ENCODE assay signal across 15 cellular contexts in genomic region chr14:22429546-22429945, GRCh38.
"Had no signal": no experiment of that assay in that cellular context is flagged by ENCODE, and none has a peak within 500 bp of the region (broad histone marks: within the 10 kb centered on the region; RNA-seq: fewer than 3 reads in every experiment).

No MANE protein-coding gene starts in this region.

- H3K36me3 ChIP-seq: stomach, tibial nerve had no signal

- H3K27me3 Mint-ChIP-seq: dendritic cell treated with granulocyte-macrophage colony-stimulating factor and Interleukin-4, amounts not matched to agents 40 ng/mL and 50 ng/mL, for 4 days; effector memory CD8-positive, alpha-beta T cell had no signal

- H3K27ac ChIP-seq: body of pancreas, tibial nerve had no signal

- H3K4me3 Mint-ChIP-seq: dendritic cell treated with granulocyte-macrophage colony-stimulating factor and Interleukin-4, amounts not matched to agents 40 ng/mL and 50 ng/mL, for 4 days; effector memory CD8-positive, alpha-beta T cell had no signal

- H3K9ac ChIP-seq: SK-N-SH had no signal

- DNase-seq: activated effector memory CD4-positive, alpha-beta T cell treated with anti-CD3 and anti-CD28 coated beads, Interleukin-2, amount 50 U/mL, for 16 hours; amniotic stem cell; body of pancreas; cerebellar nuclear complex; effector memory CD8-positive, alpha-beta T cell; midbrain; naive B cell; SK-N-SH; stimulated activated CD4-positive, alpha-beta T cell treated with anti-CD3 and anti-CD28 coated beads, Interleukin-4, amount 100 ng/mL, for 4 hours; stomach; T-helper 2 cell had no signal

- H3K36me3 Mint-ChIP-seq: activated naive CD4-positive, alpha-beta T cell treated with anti-CD3 and anti-CD28 coated beads, Interleukin-2, amount 50 U/mL, for 72 hours; naive B cell had no signal

- H3K4me3 ChIP-seq: body of pancreas, stomach, tibial nerve had no signal

- ATAC-seq: activated naive CD4-positive, alpha-beta T cell treated with anti-CD3 and anti-CD28 coated beads, Interleukin-2, amount 50 U/mL, for 72 hours; body of pancreas; effector memory CD8-positive, alpha-beta T cell; esophagus mucosa had no signal

- H3K4me2 ChIP-seq: SK-N-SH had no signal

- H3K27me3 ChIP-seq: body of pancreas, stomach, tibial nerve had no signal

- H3K9me3 Mint-ChIP-seq: activated naive CD4-positive, alpha-beta T cell treated with anti-CD3 and anti-CD28 coated beads, Interleukin-2, amount 50 U/mL, for 72 hours; dendritic cell treated with granulocyte-macrophage colony-stimulating factor and Interleukin-4, amounts not matched to agents 40 ng/mL and 50 ng/mL, for 4 days; effector memory CD8-positive, alpha-beta T cell; naive B cell had no signal

- H3K9me3 ChIP-seq: body of pancreas, SK-N-SH, stomach, tibial nerve had no signal

- H3K27ac Mint-ChIP-seq: activated naive CD4-positive, alpha-beta T cell treated with anti-CD3 and anti-CD28 coated beads, Interleukin-2, amount 50 U/mL, for 72 hours; dendritic cell treated with granulocyte-macrophage colony-stimulating factor and Interleukin-4, amounts not matched to agents 40 ng/mL and 50 ng/mL, for 4 days; effector memory CD8-positive, alpha-beta T cell; naive B cell had no signal
